1 cellular context compared by ENCODE assay signal in the genomic region with DNA sequence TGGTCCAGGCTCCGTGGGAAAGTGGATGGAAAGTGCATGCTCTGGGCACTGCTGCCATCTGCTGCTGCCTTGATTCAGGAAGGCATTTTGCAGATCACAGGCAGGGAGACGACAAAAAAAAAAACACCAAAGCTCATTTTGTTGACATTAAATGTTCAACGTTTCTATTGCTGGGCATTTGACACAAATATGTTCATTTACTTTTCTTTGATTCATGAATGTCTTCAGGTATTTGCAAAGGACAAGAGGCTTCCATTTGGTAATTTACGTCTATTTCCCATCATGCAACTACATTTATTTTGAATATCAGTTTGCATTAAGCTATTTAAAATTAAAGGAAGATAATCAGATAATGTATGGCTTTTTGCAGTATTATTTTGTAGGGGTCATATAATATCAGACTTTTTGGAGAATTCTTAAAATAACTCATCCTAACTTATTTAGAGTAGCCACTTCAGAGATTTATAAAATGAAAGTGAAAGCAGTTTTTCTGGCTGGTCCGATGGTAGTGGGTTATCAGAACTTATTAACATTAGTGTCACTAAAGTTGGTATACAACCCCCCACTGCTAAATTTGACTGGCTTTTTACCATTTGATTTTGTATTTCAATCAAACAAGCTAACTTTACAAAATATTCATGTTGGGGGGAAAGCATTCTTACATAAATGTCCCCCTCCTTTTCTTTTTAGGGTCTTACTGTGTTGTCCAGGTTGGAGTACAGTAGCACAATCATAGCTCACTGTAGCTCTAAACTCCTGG.
TF ChIP-seq lines count a peak whose summit lies in the region.

No MANE protein-coding gene starts in this region.

TF ChIP-seq in GM12878, 131 proteins besides CTCF, POLR2A, EP300 and RAD21 (continued from another document and continues in another):
- TF ChIP-seq, protein P1, sequence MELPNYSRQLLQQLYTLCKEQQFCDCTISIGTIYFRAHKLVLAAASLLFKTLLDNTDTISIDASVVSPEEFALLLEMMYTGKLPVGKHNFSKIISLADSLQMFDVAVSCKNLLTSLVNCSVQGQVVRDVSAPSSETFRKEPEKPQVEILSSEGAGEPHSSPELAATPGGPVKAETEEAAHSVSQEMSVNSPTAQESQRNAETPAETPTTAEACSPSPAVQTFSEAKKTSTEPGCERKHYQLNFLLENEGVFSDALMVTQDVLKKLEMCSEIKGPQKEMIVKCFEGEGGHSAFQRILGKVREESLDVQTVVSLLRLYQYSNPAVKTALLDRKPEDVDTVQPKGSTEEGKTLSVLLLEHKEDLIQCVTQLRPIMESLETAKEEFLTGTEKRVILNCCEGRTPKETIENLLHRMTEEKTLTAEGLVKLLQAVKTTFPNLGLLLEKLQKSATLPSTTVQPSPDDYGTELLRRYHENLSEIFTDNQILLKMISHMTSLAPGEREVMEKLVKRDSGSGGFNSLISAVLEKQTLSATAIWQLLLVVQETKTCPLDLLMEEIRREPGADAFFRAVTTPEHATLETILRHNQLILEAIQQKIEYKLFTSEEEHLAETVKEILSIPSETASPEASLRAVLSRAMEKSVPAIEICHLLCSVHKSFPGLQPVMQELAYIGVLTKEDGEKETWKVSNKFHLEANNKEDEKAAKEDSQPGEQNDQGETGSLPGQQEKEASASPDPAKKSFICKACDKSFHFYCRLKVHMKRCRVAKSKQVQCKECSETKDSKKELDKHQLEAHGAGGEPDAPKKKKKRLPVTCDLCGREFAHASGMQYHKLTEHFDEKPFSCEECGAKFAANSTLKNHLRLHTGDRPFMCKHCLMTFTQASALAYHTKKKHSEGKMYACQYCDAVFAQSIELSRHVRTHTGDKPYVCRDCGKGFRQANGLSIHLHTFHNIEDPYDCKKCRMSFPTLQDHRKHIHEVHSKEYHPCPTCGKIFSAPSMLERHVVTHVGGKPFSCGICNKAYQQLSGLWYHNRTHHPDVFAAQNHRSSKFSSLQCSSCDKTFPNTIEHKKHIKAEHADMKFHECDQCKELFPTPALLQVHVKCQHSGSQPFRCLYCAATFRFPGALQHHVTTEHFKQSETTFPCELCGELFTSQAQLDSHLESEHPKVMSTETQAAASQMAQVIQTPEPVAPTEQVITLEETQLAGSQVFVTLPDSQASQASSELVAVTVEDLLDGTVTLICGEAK (IDR thresholded peaks at IDR 0.05; ENCODE audit: borderline replicate concordance), result peak; percentile 79
- TF ChIP-seq ZNF274 (IDR thresholded peaks at IDR 0.05; ENCODE audit: insufficient read depth, insufficient read length), result no peak
- TF ChIP-seq NKRF (conservative IDR thresholded peaks at IDR 0.05), result no peak
- no peak for TF ChIP-seq PKNOX1 (IDR thresholded peaks at IDR 0.05)
- 0 out of 2 replicates have a peak, but pooled peaks have one; percentile 15 for TF ChIP-seq CBFB (IDR thresholded peaks at IDR 0.05; ENCODE audit: low read depth)
- TF ChIP-seq, protein P2, sequence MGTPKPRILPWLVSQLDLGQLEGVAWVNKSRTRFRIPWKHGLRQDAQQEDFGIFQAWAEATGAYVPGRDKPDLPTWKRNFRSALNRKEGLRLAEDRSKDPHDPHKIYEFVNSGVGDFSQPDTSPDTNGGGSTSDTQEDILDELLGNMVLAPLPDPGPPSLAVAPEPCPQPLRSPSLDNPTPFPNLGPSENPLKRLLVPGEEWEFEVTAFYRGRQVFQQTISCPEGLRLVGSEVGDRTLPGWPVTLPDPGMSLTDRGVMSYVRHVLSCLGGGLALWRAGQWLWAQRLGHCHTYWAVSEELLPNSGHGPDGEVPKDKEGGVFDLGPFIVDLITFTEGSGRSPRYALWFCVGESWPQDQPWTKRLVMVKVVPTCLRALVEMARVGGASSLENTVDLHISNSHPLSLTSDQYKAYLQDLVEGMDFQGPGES (IDR thresholded peaks at IDR 0.05), result 0 out of 2 replicates have a peak, but pooled peaks have one; percentile 12
- TF ChIP-seq SMAD1 (IDR thresholded peaks at IDR 0.05; ENCODE audit: low read depth, partially characterized antibody), result no peak
- no peak for TF ChIP-seq ZNF207 (IDR thresholded peaks at IDR 0.05; ENCODE audit: borderline replicate concordance)
- TF ChIP-seq SIN3A (IDR thresholded peaks at IDR 0.05; ENCODE audit: low read depth, low read length), result no peak
- TF ChIP-seq JUND (IDR thresholded peaks at IDR 0.05; ENCODE audit: low read depth, low read length), result no peak
- TF ChIP-seq ATF7 (IDR thresholded peaks at IDR 0.05; ENCODE audit: low read depth), result peak; percentile 55
- TF ChIP-seq ETV6 (conservative IDR thresholded peaks at IDR 0.05 in 1 of 2, IDR thresholded peaks at IDR 0.05 in 1 of 2; ENCODE audit: borderline replicate concordance in 1 of 2, low read depth in 1 of 2), result no peak
- TF ChIP-seq E4F1 (IDR thresholded peaks at IDR 0.05; ENCODE audit: borderline replicate concordance, partially characterized antibody), result no peak
- TF ChIP-seq BRCA1 (IDR thresholded peaks at IDR 0.05; ENCODE audit: low read depth, low read length), result no peak
- TF ChIP-seq LARP7 (IDR thresholded peaks at IDR 0.05), result no peak
- TF ChIP-seq RFX5 (IDR thresholded peaks at IDR 0.05; ENCODE audit: low read depth, low read length), result no peak
- no peak for TF ChIP-seq PAX5 (IDR thresholded peaks at IDR 0.05; ENCODE audit: borderline replicate concordance, low read depth, low read length)
- TF ChIP-seq NFIC (IDR thresholded peaks at IDR 0.05; ENCODE audit: low read depth, low read length), result peak; percentile 48
- TF ChIP-seq TCF7 (IDR thresholded peaks at IDR 0.05; ENCODE audit: borderline replicate concordance), result 0 out of 2 replicates have a peak, but pooled peaks have one; percentile 32
- TF ChIP-seq POU2F2 (IDR thresholded peaks at IDR 0.05; ENCODE audit: borderline replicate concordance, low read depth, low read length), result peak; percentile 81
- TF ChIP-seq PAX8 (IDR thresholded peaks at IDR 0.05), result no peak
- no peak for TF ChIP-seq NR2F1 (conservative IDR thresholded peaks at IDR 0.05)
- no peak for TF ChIP-seq FOXK2 (IDR thresholded peaks at IDR 0.05)
- TF ChIP-seq, protein P3, sequence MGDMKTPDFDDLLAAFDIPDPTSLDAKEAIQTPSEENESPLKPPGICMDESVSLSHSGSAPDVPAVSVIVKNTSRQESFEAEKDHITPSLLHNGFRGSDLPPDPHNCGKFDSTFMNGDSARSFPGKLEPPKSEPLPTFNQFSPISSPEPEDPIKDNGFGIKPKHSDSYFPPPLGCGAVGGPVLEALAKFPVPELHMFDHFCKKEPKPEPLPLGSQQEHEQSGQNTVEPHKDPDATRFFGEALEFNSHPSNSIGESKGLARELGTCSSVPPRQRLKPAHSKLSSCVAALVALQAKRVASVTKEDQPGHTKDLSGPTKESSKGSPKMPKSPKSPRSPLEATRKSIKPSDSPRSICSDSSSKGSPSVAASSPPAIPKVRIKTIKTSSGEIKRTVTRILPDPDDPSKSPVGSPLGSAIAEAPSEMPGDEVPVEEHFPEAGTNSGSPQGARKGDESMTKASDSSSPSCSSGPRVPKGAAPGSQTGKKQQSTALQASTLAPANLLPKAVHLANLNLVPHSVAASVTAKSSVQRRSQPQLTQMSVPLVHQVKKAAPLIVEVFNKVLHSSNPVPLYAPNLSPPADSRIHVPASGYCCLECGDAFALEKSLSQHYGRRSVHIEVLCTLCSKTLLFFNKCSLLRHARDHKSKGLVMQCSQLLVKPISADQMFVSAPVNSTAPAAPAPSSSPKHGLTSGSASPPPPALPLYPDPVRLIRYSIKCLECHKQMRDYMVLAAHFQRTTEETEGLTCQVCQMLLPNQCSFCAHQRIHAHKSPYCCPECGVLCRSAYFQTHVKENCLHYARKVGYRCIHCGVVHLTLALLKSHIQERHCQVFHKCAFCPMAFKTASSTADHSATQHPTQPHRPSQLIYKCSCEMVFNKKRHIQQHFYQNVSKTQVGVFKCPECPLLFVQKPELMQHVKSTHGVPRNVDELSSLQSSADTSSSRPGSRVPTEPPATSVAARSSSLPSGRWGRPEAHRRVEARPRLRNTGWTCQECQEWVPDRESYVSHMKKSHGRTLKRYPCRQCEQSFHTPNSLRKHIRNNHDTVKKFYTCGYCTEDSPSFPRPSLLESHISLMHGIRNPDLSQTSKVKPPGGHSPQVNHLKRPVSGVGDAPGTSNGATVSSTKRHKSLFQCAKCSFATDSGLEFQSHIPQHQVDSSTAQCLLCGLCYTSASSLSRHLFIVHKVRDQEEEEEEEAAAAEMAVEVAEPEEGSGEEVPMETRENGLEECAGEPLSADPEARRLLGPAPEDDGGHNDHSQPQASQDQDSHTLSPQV (IDR thresholded peaks at IDR 0.05), result no peak
- peak; percentile 49; the same call in 1 of the 2 replicates for TF ChIP-seq SMARCA5 (IDR thresholded peaks at IDR 0.05)
- TF ChIP-seq, protein P4, sequence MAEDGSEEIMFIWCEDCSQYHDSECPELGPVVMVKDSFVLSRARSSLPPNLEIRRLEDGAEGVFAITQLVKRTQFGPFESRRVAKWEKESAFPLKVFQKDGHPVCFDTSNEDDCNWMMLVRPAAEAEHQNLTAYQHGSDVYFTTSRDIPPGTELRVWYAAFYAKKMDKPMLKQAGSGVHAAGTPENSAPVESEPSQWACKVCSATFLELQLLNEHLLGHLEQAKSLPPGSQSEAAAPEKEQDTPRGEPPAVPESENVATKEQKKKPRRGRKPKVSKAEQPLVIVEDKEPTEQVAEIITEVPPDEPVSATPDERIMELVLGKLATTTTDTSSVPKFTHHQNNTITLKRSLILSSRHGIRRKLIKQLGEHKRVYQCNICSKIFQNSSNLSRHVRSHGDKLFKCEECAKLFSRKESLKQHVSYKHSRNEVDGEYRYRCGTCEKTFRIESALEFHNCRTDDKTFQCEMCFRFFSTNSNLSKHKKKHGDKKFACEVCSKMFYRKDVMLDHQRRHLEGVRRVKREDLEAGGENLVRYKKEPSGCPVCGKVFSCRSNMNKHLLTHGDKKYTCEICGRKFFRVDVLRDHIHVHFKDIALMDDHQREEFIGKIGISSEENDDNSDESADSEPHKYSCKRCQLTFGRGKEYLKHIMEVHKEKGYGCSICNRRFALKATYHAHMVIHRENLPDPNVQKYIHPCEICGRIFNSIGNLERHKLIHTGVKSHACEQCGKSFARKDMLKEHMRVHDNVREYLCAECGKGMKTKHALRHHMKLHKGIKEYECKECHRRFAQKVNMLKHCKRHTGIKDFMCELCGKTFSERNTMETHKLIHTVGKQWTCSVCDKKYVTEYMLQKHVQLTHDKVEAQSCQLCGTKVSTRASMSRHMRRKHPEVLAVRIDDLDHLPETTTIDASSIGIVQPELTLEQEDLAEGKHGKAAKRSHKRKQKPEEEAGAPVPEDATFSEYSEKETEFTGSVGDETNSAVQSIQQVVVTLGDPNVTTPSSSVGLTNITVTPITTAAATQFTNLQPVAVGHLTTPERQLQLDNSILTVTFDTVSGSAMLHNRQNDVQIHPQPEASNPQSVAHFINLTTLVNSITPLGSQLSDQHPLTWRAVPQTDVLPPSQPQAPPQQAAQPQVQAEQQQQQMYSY (CRISPR knock-in tag; IDR thresholded peaks at IDR 0.05), result no peak
- TF ChIP-seq RELA (IDR thresholded peaks at IDR 0.05; ENCODE audit: borderline replicate concordance, partially characterized antibody), result peak; percentile 25
- TF ChIP-seq SP1 (IDR thresholded peaks at IDR 0.05; ENCODE audit: low read depth, low read length), result peak; percentile 18
- no peak for TF ChIP-seq GATAD2B (conservative IDR thresholded peaks at IDR 0.05; ENCODE audit: low read depth)
- no peak for TF ChIP-seq SUPT20H (IDR thresholded peaks at IDR 0.05; ENCODE audit: borderline replicate concordance, control insufficient read depth, low read depth, low read length)
- TF ChIP-seq NBN (IDR thresholded peaks at IDR 0.05), result 0 out of 2 replicates have a peak, but pooled peaks have one; percentile 62
- TF ChIP-seq IKZF1 (conservative IDR thresholded peaks at IDR 0.05), result no peak
